8 cellular contexts compared by ENCODE assay signal in the genomic region with DNA sequence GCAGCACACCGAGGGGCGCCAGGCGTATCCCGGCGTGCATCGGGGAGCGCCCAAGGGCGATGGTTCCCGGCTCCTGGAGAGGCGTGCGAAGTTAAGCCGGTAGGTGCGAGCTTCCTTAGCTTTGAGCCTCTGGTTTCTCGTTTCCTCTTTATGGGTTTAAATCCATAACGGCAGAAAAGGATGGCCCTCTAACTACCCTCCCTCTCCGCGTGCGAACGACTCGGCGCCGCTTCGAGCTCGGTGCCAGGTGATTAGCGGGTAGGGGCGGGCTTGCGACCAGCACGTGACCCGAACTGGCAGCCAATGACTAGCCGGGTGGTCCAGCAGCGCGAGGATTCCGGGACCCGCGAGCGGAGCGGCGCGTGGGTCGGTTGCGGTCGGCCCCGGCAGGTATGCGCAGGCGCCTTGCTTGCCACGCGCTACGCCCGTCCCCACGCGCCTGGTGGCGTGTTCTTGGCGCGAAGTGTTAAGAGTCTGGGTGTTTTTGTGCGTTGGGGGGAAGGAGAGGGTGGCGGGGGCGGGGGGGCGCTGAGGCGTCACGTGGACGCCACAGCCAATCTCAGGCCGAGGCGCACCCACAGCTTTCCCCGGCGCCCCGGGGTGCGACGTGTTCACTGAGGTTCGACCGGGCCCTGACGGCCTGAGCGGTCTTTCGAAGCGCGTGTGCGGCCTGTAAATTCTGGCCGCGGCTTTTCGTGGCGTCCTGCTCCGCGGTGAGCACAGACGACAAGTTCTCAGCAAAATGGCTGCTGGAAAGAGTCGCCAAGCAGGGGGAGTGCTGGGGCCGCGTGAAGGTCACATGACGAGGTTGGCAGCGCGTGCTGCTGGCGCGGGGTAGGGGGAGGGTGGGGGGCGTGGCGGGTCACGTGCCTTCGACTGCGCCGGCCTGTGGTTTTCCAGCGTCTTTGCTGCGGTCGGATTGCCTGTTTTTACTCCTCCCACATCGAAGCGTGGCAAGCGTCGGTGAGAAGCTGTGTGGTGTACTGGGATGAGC. TPM values are rescaled to one million over a fixed set of nuclear protein-coding genes. Genes with fewer than 3 reads are reported as not detected.
DNase-seq lines count a peak whose midpoint lies in the region; ATAC-seq, FAIRE-seq and TF ChIP-seq lines count a peak whose summit lies in the region.

No MANE protein-coding gene starts in this region.

- dilution Hi-C loops in keratinocyte (cut with MboI; ENCODE audit: extremely low pct_ligation_motif_present, low sequenced_read_pairs), result no loop called here

- TF ChIP-seq CTCF in H9 (conservative IDR thresholded peaks at IDR 0.05) (no peak), keratinocyte (optimal IDR thresholded peaks at IDR 0.05 in 1 of 3, IDR thresholded peaks at IDR 0.05 in 1 of 3, conservative IDR thresholded peaks at IDR 0.05 in 1 of 3; ENCODE audit: extremely low read depth in 1 of 3, insufficient read depth in 2 of 3, low read length in 3 of 3) (no peak)

- no peak overlapping the region for H3K4ac ChIP-seq in H9 (ENCODE audit: low read depth, low read length)

- WGBS in H9 (ENCODE audit: extremely low coverage, insufficient read length, low lambda C conversion rate), result no CpG with 5 or more reads among the region's 104 CpGs

- H3K9me3 Mint-ChIP-seq in H9, result peaks cover 10 to 16% of the 10 kb centered on the region in 2 experiments
- no peaks in the 10 kb centered on the region for H3K9me3 Mint-ChIP-seq in central memory CD8-positive, alpha-beta T cell

- no peaks in the 10 kb centered on the region for H3K79me1 ChIP-seq in H9 (ENCODE audit: insufficient read depth, low read depth, low read length, poor library complexity, severe bottlenecking)

- peak overlapping the region in 2 of 3 experiments; percentile 82 to 89; a peak in 2 of 7 replicates for H3K27ac Mint-ChIP-seq in H9
- H3K27ac Mint-ChIP-seq in central memory CD8-positive, alpha-beta T cell (ENCODE audit: low read depth), result peak overlapping the region; percentile 74

- H3K23ac ChIP-seq in H9 (ENCODE audit: insufficient read length, low read depth, low read length), result no peak overlapping the region

- H3K9ac ChIP-seq in H9 (ENCODE audit: extremely low read depth, insufficient read length, low read length), result no peak overlapping the region
- H3K9ac ChIP-seq in keratinocyte (ENCODE audit: control insufficient read depth, extremely low read depth, insufficient read depth, low read length), result peak overlapping the region; percentile 37

- peak overlapping the region; percentile 52; the same call in 1 of the 2 replicates for H3K14ac ChIP-seq in H9 (ENCODE audit: insufficient read depth, low read length)

- peak; percentile 78 for ATAC-seq in central memory CD8-positive, alpha-beta T cell (replicated peaks; ENCODE audit: extremely low read depth, poor library complexity, severe bottlenecking)
- ATAC-seq in HG02870 (IDR thresholded peaks at IDR 0.05; ENCODE audit: unreplicated experiment), result no peak

- no peaks in the 10 kb centered on the region for H3K9me1 ChIP-seq in keratinocyte (ENCODE audit: control insufficient read depth, extremely low read depth, insufficient read depth, low read length)

- no peak overlapping the region for H3K56ac ChIP-seq in H9 (ENCODE audit: insufficient read length, low read depth, low read length)

- no peak overlapping the region for H2BK120ac ChIP-seq in H9 (ENCODE audit: low read depth, low read length, poor library complexity, severe bottlenecking)

- H3K27me3 Mint-ChIP-seq in H9 (ENCODE audit: low read depth), result peaks cover 20% of the 10 kb centered on the region
- no peaks in the 10 kb centered on the region for H3K27me3 Mint-ChIP-seq in central memory CD8-positive, alpha-beta T cell

- H3K27ac ChIP-seq in H9 (ENCODE audit: insufficient read length, low read depth, low read length), result no peak overlapping the region
- H3K27ac ChIP-seq in keratinocyte (ENCODE audit: control insufficient read depth, insufficient read depth, low read length), result no peak overlapping the region

- no peak overlapping the region for H2BK20ac ChIP-seq in H9 (ENCODE audit: low read depth, low read length, poor library complexity, severe bottlenecking)

- H2AFZ ChIP-seq in H9 (ENCODE audit: low read length) (no peak overlapping the region), keratinocyte (ENCODE audit: control insufficient read depth, low read length) (peak overlapping the region; percentile 98)

- H2BK5ac ChIP-seq in H9 (ENCODE audit: insufficient read length, low read length), result no peak overlapping the region

- no peak overlapping the region for H4K8ac ChIP-seq in H9 (replicated peaks; ENCODE audit: insufficient read length, low read depth, low read length)

- H3K9me3 ChIP-seq in H9 (ENCODE audit: control insufficient read depth, low read depth, low read length) (no peaks in the 10 kb centered on the region), keratinocyte (ENCODE audit: control insufficient read depth, low read depth, low read length) (no peaks in the 10 kb centered on the region)

- no peak overlapping the region for H2BK15ac ChIP-seq in H9 (ENCODE audit: low read depth, low read length)

- FAIRE-seq in keratinocyte (lab: Jason Lieb, UNC), result no peak

- H2BK12ac ChIP-seq in H9 (ENCODE audit: insufficient read length, low read depth, low read length), result no peak overlapping the region

- H2AK5ac ChIP-seq in H9 (ENCODE audit: insufficient read length, low read length), result no peak overlapping the region

- DNase-seq in AG20443 (ENCODE audit: low spot score) (peak; percentile 94), H9 (peak; percentile 91), NCI-H226 (peak; percentile 73), keratinocyte (ENCODE audit: low read depth, low spot score) (peak; percentile 7), smooth muscle cell of the brain vasculature (ENCODE audit: low read depth, low spot score) (peak; percentile 41)
- peak; percentile 55 to 66 for DNase-seq in activated CD4-positive, alpha-beta T cell treated with anti-CD3 and anti-CD28 coated beads for 24 hours (ENCODE audit: low read depth in 2 of 2)
- DNase-seq in central memory CD8-positive, alpha-beta T cell (ENCODE audit: low spot score in 2 of 2), result peak; percentile 52 to 66

- no peak overlapping the region for H4K5ac ChIP-seq in H9 (ENCODE audit: insufficient read length, low read depth, low read length)

- peak overlapping the region; percentile 46 to 78 (median 63) for H3K4me3 ChIP-seq in keratinocyte (ENCODE audit: control insufficient read depth in 2 of 3, extremely low read depth in 1 of 3, insufficient read depth in 2 of 3, low read depth in 1 of 3, low read length in 3 of 3)

- no peaks in the 10 kb centered on the region for H3K36me3 ChIP-seq in keratinocyte (ENCODE audit: control insufficient read depth in 2 of 2, extremely low read depth in 1 of 2, insufficient read depth in 2 of 2, low read length in 2 of 2)

- H3K23me2 ChIP-seq in H9 (ENCODE audit: insufficient read length, low read depth, low read length, poor library complexity, severe bottlenecking), result peaks cover 6% of the 10 kb centered on the region

- no peaks in the 10 kb centered on the region; the same call in 1 of the 2 replicates for H3K27me3 ChIP-seq in H9 (ENCODE audit: insufficient read depth, low read length)
- H3K27me3 ChIP-seq in keratinocyte (ENCODE audit: control insufficient read depth, extremely low read depth, insufficient read depth, low read length), result peaks cover 7% of the 10 kb centered on the region

- H3T11ph ChIP-seq in H9 (ENCODE audit: low read length), result no peak overlapping the region

- peak overlapping the region; percentile 82 for H3K4me2 ChIP-seq in H9 (ENCODE audit: insufficient read depth, insufficient read length, low read length)
- peak overlapping the region; percentile 90 for H3K4me2 ChIP-seq in keratinocyte (ENCODE audit: control insufficient read depth, extremely low read depth, insufficient read depth, low read depth, low read length)

- no peaks in the 10 kb centered on the region for H4K20me1 ChIP-seq in H9 (ENCODE audit: control insufficient read depth, insufficient read depth, insufficient read length)
- H4K20me1 ChIP-seq in keratinocyte (ENCODE audit: control insufficient read depth, extremely low read depth, insufficient read depth, low read length), result no peaks in the 10 kb centered on the region

- H3K18ac ChIP-seq in H9 (ENCODE audit: insufficient read length, low read depth, low read length), result peak overlapping the region; percentile 41

- H3K36me3 Mint-ChIP-seq in H9 (ENCODE audit: insufficient read depth in 1 of 3, low read depth in 3 of 3), result peaks cover 2 to 15% (median 5%) of the 10 kb centered on the region in 3 experiments; a peak in 5 of 7 replicates
- H3K36me3 Mint-ChIP-seq in central memory CD8-positive, alpha-beta T cell (ENCODE audit: insufficient read depth), result peaks cover 3% of the 10 kb centered on the region

- peaks cover 7 to 8% of the 10 kb centered on the region in 2 experiments for H3K4me1 Mint-ChIP-seq in H9
- H3K4me1 Mint-ChIP-seq in central memory CD8-positive, alpha-beta T cell, result peaks cover 14% of the 10 kb centered on the region

- H4K91ac ChIP-seq in H9 (ENCODE audit: insufficient read length, low read depth, low read length), result no peak overlapping the region

- no peaks in the 10 kb centered on the region for H3K4me1 ChIP-seq in H9 (ENCODE audit: insufficient read depth, low read length)
- H3K4me1 ChIP-seq in keratinocyte (ENCODE audit: control insufficient read depth, extremely low read depth, insufficient read depth, low read length), result peaks cover 6% of the 10 kb centered on the region

- H3K79me2 ChIP-seq in H9 (ENCODE audit: insufficient read depth, low read length), result no peaks in the 10 kb centered on the region
- H3K79me2 ChIP-seq in keratinocyte (ENCODE audit: control insufficient read depth, insufficient read depth, low read length), result no peaks in the 10 kb centered on the region

- peak overlapping the region; percentile 64 to 76 for H3K4me3 Mint-ChIP-seq in H9
- peak overlapping the region; percentile 65 for H3K4me3 Mint-ChIP-seq in central memory CD8-positive, alpha-beta T cell

RNA-seq across cellular contexts. Expression of a gene that starts 38.7 kb away (rescaled TPM):
- 57.3 and 62.7 TPM in 2 replicates for total RNA-seq in H9 (2021)
- 4.3 to 6.3 TPM (median 5.4 TPM) in 3 replicates for polyA plus RNA-seq in keratinocyte
- polyA plus RNA-seq in keratinocyte (2011; ENCODE audit: low read depth), result 31.5 TPM
- 1.5 and 3.5 TPM in 2 replicates for polyA plus RNA-seq in keratinocyte (2011; cell fraction: cytosol; rRNA removed)
- polyA plus RNA-seq in keratinocyte (2011; cell fraction: nucleus; rRNA removed), result 10.5 and 11.8 TPM in 2 replicates
- 4.7 and 5.0 TPM in 2 replicates for polyA plus RNA-seq in keratinocyte (2012; ENCODE audit: low replicate concordance)
- polyA minus RNA-seq in keratinocyte, result 16.6 to 38.9 TPM (median 24.9 TPM) in 3 replicates
- polyA minus RNA-seq in keratinocyte (2011; cell fraction: cytosol; rRNA and poly(A)+ RNA removed), result 8.8 TPM
- 29.1 and 58.6 TPM in 2 replicates for polyA minus RNA-seq in keratinocyte (2011; cell fraction: nucleus; rRNA and poly(A)+ RNA removed)

Comparison
In these comparisons a context has a peak if more than half of its experiments do, and no peak if none do; other contexts are left out.
1. DNase-seq: peak in every context shown above with its lines; median percentile 94 in AG20443; 91 in H9; 73 in NCI-H226; 60 in activated CD4-positive, alpha-beta T cell treated with anti-CD3 and anti-CD28 coated beads for 24 hours; 59 in central memory CD8-positive, alpha-beta T cell; 41 in smooth muscle cell of the brain vasculature; 7 in keratinocyte.